ENCODE assay signal across 20 cellular contexts in the genomic region with DNA sequence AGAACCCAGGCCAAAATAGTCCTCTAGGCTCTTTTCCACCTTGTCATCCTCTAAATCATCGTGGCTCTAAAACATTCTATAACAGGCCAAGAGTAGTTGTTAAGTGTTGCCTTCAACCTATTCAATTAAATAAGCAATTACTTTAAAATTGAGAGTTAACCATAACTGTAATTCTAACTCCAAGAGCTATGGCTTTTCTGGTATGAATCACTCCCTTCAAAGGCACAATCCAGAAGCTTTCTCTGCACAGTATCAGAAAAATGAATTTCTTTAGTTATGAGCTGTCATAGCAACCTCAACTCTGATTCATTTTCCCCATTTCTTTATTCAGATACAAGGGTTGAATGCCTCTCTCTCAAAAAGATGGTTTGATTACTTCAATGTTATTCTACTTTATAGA. TPM values are rescaled to one million over a fixed set of nuclear protein-coding genes. Genes with fewer than 3 reads are reported as not detected.
DNase-seq lines count a peak whose midpoint lies in the region; ATAC-seq, FAIRE-seq and TF ChIP-seq lines count a peak whose summit lies in the region.
"Had no signal": no experiment of that assay in that cellular context is flagged by ENCODE, and none has a peak within 500 bp of the region (broad histone marks: within the 10 kb centered on the region; RNA-seq: fewer than 3 reads in every experiment).

No MANE protein-coding gene starts in this region.

- TF ChIP-seq CTCF in bronchial epithelial cell (IDR thresholded peaks at IDR 0.05; ENCODE audit: insufficient read depth, low read length, severe bottlenecking) (no peak), omental fat pad (IDR thresholded peaks at IDR 0.05) (no peak)

- H3K36me3 ChIP-seq in bronchial epithelial cell (ENCODE audit: control insufficient read depth, insufficient read depth, low read length) = no peaks in the 10 kb centered on the region
- H3K36me3 ChIP-seq: BLaER1, prostate gland, tibial artery had no signal

- H3K4me3 ChIP-seq in bronchial epithelial cell (ENCODE audit: low read depth, low read length) = no peak overlapping the region
- H3K4me3 ChIP-seq: BLaER1, coronary artery, lung, prostate gland, tibial artery had no signal

- no peak for FAIRE-seq in bronchial epithelial cell (lab: Jason Lieb, UNC)

- DNase-seq in EL = peak; percentile 15
- DNase-seq in LHCN-M2 (ENCODE audit: low read depth) = peak; percentile 67
- peak; percentile 13 for DNase-seq in bronchial epithelial cell (ENCODE audit: low read depth)
- DNase-seq in omental fat pad (ENCODE audit: low spot score) = no peak
- DNase-seq in effector CD8-positive, alpha-beta T cell (lab: John Stamatoyannopoulos, UW) = no peak
- DNase-seq in NCI-H510A (lab: John Stamatoyannopoulos, UW) = no peak
- DNase-seq: activated CD4-positive, alpha-beta T cell treated with anti-CD3 and anti-CD28 coated beads for 48 hours; anterior cingulate cortex; DMS153; H7; KBM-7; naive thymus-derived CD4-positive, alpha-beta T cell; NCI-H1092 treated with DMSO at 0.1 percent for 48 hours; NCI-H2107; tibial artery had no signal

- no peaks in the 10 kb centered on the region for H3K27me3 ChIP-seq in bronchial epithelial cell (ENCODE audit: control insufficient read depth, insufficient read depth, low read length)
- H3K27me3 ChIP-seq: BLaER1, tibial artery had no signal

- ATAC-seq in omental fat pad (ENCODE audit: low FRiP score) (peak; percentile 78), GM19023 (IDR thresholded peaks at IDR 0.05; ENCODE audit: unreplicated experiment) (no peak)
- ATAC-seq: naive thymus-derived CD4-positive, alpha-beta T cell had no signal

RNA-seq across cellular contexts. Expression of a gene that starts 21.7 kb away (rescaled TPM):
- total RNA-seq in LHCN-M2 (2014; rRNA removed) = 17.2 and 23.0 TPM in 2 replicates
- polyA plus RNA-seq in LHCN-M2 (2012) = 8.0 TPM
- 63.2 and 74.8 TPM in 2 replicates for total RNA-seq in bronchial epithelial cell
- 10 to 100 TPM in 3 of 4 donors, 1 to 10 TPM in 1; 6.6 to 54.2 (median 14.2) TPM for total RNA-seq in omental fat pad

Comparison
In these comparisons a context has a peak if more than half of its experiments do, and no peak if none do; other contexts are left out.
1. DNase-seq: peak in EL (single experiment), LHCN-M2 (single experiment) and bronchial epithelial cell (single experiment); none in omental fat pad (single experiment), effector CD8-positive, alpha-beta T cell (single experiment) and NCI-H510A (single experiment).